21 cellular contexts compared by ENCODE assay signal in the genomic region with DNA sequence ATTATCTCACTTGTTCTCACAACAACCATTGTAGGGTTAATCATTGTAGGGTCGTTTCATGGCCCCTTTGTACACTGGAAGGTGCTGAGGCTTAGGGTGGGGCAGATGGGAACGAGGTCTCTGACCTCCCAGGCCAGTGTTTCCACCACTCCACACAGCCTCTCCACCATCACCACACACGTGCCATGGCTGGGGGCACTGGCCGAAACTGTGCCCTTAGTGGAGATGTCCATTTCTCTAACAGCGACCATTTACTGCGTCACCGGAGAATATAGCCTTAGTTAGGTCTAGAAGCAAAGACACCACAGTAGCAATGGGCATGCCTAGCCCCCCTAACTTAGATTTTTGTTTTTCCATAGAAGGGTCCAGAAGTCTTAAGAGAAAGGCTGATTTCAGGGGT. TPM values are rescaled to one million over a fixed set of nuclear protein-coding genes. Genes with fewer than 3 reads are reported as not detected.
A peak's percentile ranks its signal among the peaks of the same experiment; 100 is the strongest.
DNase-seq lines count a peak whose midpoint lies in the region; ATAC-seq and TF ChIP-seq lines count a peak whose summit lies in the region.
"Had no signal": no experiment of that assay in that cellular context is flagged by ENCODE, and none has a peak within 500 bp of the region (broad histone marks: within the 10 kb centered on the region; RNA-seq: fewer than 3 reads in every experiment).

No MANE protein-coding gene starts in this region.

- H3K36me3 ChIP-seq in left ventricle myocardium inferior (peaks cover 5% of the 10 kb centered on the region), tibial artery (peaks cover 0 to 7% (median 6%) of the 10 kb centered on the region in 3 donors)

- H3K27me3 ChIP-seq in left ventricle myocardium inferior (ENCODE audit: low read depth) (no peaks in the 10 kb centered on the region), tibial artery (no peaks in the 10 kb centered on the region)

- H3K4me1 Mint-ChIP-seq in endothelial cell (ENCODE audit: unreplicated experiment) (peaks cover 79% of the 10 kb centered on the region), osteocyte (ENCODE audit: unreplicated experiment) (peaks cover 70% of the 10 kb centered on the region)
- H3K4me1 Mint-ChIP-seq: B cell, CD14-positive monocyte had no signal

- intact Hi-C loops in left ventricle myocardium inferior (cut with micrococcal nuclease) = no loop called here
- intact Hi-C loops in Right ventricle myocardium inferior (cut with DNase I) = no loop called here
- intact Hi-C loops in tibial artery (cut with DNase I; ENCODE audit: low total_unique reads) = no loop called here

- peak overlapping the region; percentile 54 for H3K27ac Mint-ChIP-seq in endothelial cell (ENCODE audit: unreplicated experiment)
- peak overlapping the region; percentile 77 for H3K27ac Mint-ChIP-seq in osteocyte (ENCODE audit: unreplicated experiment)
- H3K27ac Mint-ChIP-seq: B cell, CD14-positive monocyte, H9, HFFc6 had no signal

- no peaks in the 10 kb centered on the region for H3K9me3 Mint-ChIP-seq in endothelial cell (ENCODE audit: unreplicated experiment)
- H3K9me3 Mint-ChIP-seq in osteocyte (ENCODE audit: unreplicated experiment) = no peaks in the 10 kb centered on the region
- H3K9me3 Mint-ChIP-seq: CD14-positive monocyte, H9, HFFc6 had no signal

- H3K27me3 Mint-ChIP-seq in endothelial cell (ENCODE audit: unreplicated experiment) = peaks cover 9% of the 10 kb centered on the region
- H3K27me3 Mint-ChIP-seq in osteocyte (ENCODE audit: unreplicated experiment) = no peaks in the 10 kb centered on the region

- TF ChIP-seq CTCF in left ventricle myocardium inferior (IDR thresholded peaks at IDR 0.05; ENCODE audit: borderline replicate concordance) (no peak), endothelial cell (IDR thresholded peaks at IDR 0.05; ENCODE audit: unreplicated experiment) (no peak), osteocyte (IDR thresholded peaks at IDR 0.05) (no peak), tibial artery (IDR thresholded peaks at IDR 0.05) (no peak)

- no peaks in the 10 kb centered on the region for H3K9me3 ChIP-seq in left ventricle myocardium inferior (replicated peaks)
- no peaks in the 10 kb centered on the region for H3K9me3 ChIP-seq in tibial artery

- peaks cover 51% of the 10 kb centered on the region for H3K36me3 Mint-ChIP-seq in endothelial cell (ENCODE audit: low read depth, unreplicated experiment)
- peaks cover 39% of the 10 kb centered on the region for H3K36me3 Mint-ChIP-seq in osteocyte (ENCODE audit: unreplicated experiment)
- H3K36me3 Mint-ChIP-seq: CD14-positive monocyte had no signal

- ATAC-seq in Right ventricle myocardium inferior = no peak
- ATAC-seq in GM21825 (IDR thresholded peaks at IDR 0.05; ENCODE audit: unreplicated experiment) = no peak

- H3K27ac ChIP-seq in left ventricle myocardium inferior (replicated peaks) = peak overlapping the region; percentile 33
- peak overlapping the region; percentile 17 to 79 for H3K27ac ChIP-seq in tibial artery

- H3K4me3 ChIP-seq in left ventricle myocardium inferior = no peak overlapping the region
- no peak overlapping the region for H3K4me3 ChIP-seq in tibial artery

- H3K4me1 ChIP-seq in left ventricle myocardium inferior (peaks cover 96% of the 10 kb centered on the region), tibial artery (peaks cover 5 to 100% (median 66%) of the 10 kb centered on the region in 4 donors)

- no peak for DNase-seq in left ventricle myocardium inferior
- no peak for DNase-seq in Right ventricle myocardium inferior (ENCODE audit: missing footprints)
- no peak for DNase-seq in endothelial cell (ENCODE audit: low spot score)
- peak; percentile 60 for DNase-seq in osteocyte (ENCODE audit: extremely low spot score, unreplicated experiment)
- no peak for DNase-seq in tibial artery
- no peak for DNase-seq in NCI-H2081 treated with DMSO at 0.1 percent for 48 hours (lab: John Stamatoyannopoulos, UW)
- DNase-seq in NCI-H1048 (lab: John Stamatoyannopoulos, UW) = no peak
- DNase-seq: DMS53, GF-D8, H9, HFFc6, Kasumi-1, NCI-H1417 treated with DMSO at 0.1 percent for 48 hours, NCI-H187, NCI-H2107, NCI-H446 treated with DMSO at 0.1 percent for 48 hours, NCI-H526 treated with DMSO at 0.1 percent for 48 hours, SHP77 had no signal

- H3K4me3 Mint-ChIP-seq in endothelial cell (ENCODE audit: unreplicated experiment) (no peak overlapping the region), osteocyte (ENCODE audit: unreplicated experiment) (no peak overlapping the region)
- H3K4me3 Mint-ChIP-seq: B cell, H9, HFFc6 had no signal

RNA-seq across cellular contexts. Expression of gene COL4A1, which starts 36.5 kb away (rescaled TPM):
- total RNA-seq in left ventricle myocardium inferior (120 TPM), Right ventricle myocardium inferior (128 TPM), endothelial cell (ENCODE audit: unreplicated experiment) (2,720 TPM), osteocyte (3,181 and 3,589 TPM in 2 replicates)
- total RNA-seq: B cell had no signal

RNA-seq across cellular contexts. Expression of gene COL4A2, which starts 36.6 kb away (rescaled TPM):
- 117 TPM for total RNA-seq in left ventricle myocardium inferior
- total RNA-seq in Right ventricle myocardium inferior = 126 TPM
- 1,556 TPM for total RNA-seq in endothelial cell (ENCODE audit: unreplicated experiment)
- 2,001 and 2,067 TPM in 2 replicates for total RNA-seq in osteocyte

Comparison
In these comparisons a context has a peak if more than half of its experiments do, and no peak if none do; other contexts are left out.
1. RNA of gene COL4A1, which starts 36.5 kb away (total RNA-seq): 3,181 to 3,589 TPM in osteocyte and 2,720 TPM in endothelial cell (single experiment); 128 TPM in Right ventricle myocardium inferior (single experiment) and 120 TPM in left ventricle myocardium inferior (single experiment); every median in the first group is over 10 times any median in the second.
2. RNA of gene COL4A2, which starts 36.6 kb away (total RNA-seq): 2,001 to 2,067 TPM in osteocyte and 1,556 TPM in endothelial cell (single experiment); 126 TPM in Right ventricle myocardium inferior (single experiment) and 117 TPM in left ventricle myocardium inferior (single experiment); every median in the first group is over 10 times any median in the second.